In the genomic region with DNA sequence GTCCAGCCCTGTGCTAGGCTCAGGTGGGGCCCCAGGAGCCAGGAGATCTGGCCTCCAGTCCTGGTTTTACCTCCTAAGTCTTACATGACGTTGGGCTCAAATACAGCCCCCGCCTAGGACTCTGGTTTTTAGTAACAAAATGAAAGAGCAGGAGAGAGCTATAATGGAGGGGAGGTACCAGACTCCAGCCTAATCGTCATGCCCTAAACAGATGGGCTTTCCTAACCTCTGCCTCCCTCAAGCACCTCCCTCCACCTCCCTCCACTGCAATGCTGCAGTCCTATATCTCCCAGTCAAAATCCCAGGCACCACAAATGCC, we compare ENCODE assay signal across 14 cellular contexts. TPM values are rescaled to one million over a fixed set of nuclear protein-coding genes. Genes with fewer than 3 reads are reported as not detected.
"Had no signal": no experiment of that assay in that cellular context is flagged by ENCODE, and none has a peak within 500 bp of the region (broad histone marks: within the 10 kb centered on the region; RNA-seq: fewer than 3 reads in every experiment).

No MANE protein-coding gene starts in this region.

- H3K27me3 Mint-ChIP-seq: activated CD4-positive, alpha-beta memory T cell treated with anti-CD3 and anti-CD28 coated beads for 36 hours; activated naive CD8-positive, alpha-beta T cell treated with anti-CD3 and anti-CD28 coated beads, Interleukin-2, amount 10 ng/mL, durations not matched to agents 7 days and 5 days had no signal

- H3K36me3 ChIP-seq: lower lobe of right lung, neutrophil, thyroid gland had no signal

- DNase-seq: activated CD4-positive, alpha-beta memory T cell treated with anti-CD3 and anti-CD28 coated beads for 36 hours; activated CD4-positive, CD25-positive, alpha-beta regulatory T cell treated with anti-CD3 and anti-CD28 coated beads, Interleukin-2, amount 50 U/mL, for 72 hours; activated naive CD8-positive, alpha-beta T cell treated with anti-CD3 and anti-CD28 coated beads, Interleukin-2, amount 10 ng/mL, durations not matched to agents 7 days and 5 days; activated T-cell treated with anti-CD3 and anti-CD28 coated beads, Interleukin-2, amount 50 U/mL, for 48 hours; aorta; esophagus squamous epithelium; immature natural killer cell; lower lobe of right lung; midbrain; retina; stimulated activated CD4-positive, alpha-beta T cell treated with anti-CD3 and anti-CD28 coated beads, Interleukin-15, amount 100 ng/mL, for 24 hours; stimulated activated CD4-positive, alpha-beta T cell treated with anti-CD3 and anti-CD28 coated beads, Interleukin-4, amount 100 ng/mL, for 24 hours; thyroid gland had no signal

- H3K9me3 Mint-ChIP-seq: activated CD4-positive, alpha-beta memory T cell treated with anti-CD3 and anti-CD28 coated beads for 36 hours; activated naive CD8-positive, alpha-beta T cell treated with anti-CD3 and anti-CD28 coated beads, Interleukin-2, amount 10 ng/mL, durations not matched to agents 7 days and 5 days; immature natural killer cell had no signal

- H3K4me3 ChIP-seq: esophagus squamous epithelium, lower lobe of right lung, thyroid gland had no signal

- H3K4me3 Mint-ChIP-seq: activated CD4-positive, alpha-beta memory T cell treated with anti-CD3 and anti-CD28 coated beads for 36 hours; activated naive CD8-positive, alpha-beta T cell treated with anti-CD3 and anti-CD28 coated beads, Interleukin-2, amount 10 ng/mL, durations not matched to agents 7 days and 5 days; immature natural killer cell had no signal

- H3K27me3 ChIP-seq: esophagus squamous epithelium, neutrophil, thyroid gland had no signal

- H3K36me3 Mint-ChIP-seq: activated CD4-positive, alpha-beta memory T cell treated with anti-CD3 and anti-CD28 coated beads for 36 hours; immature natural killer cell had no signal

- H3K27ac Mint-ChIP-seq: activated CD4-positive, alpha-beta memory T cell treated with anti-CD3 and anti-CD28 coated beads for 36 hours; activated naive CD8-positive, alpha-beta T cell treated with anti-CD3 and anti-CD28 coated beads, Interleukin-2, amount 10 ng/mL, durations not matched to agents 7 days and 5 days; immature natural killer cell had no signal

- ATAC-seq: lower lobe of right lung had no signal

- H3K27ac ChIP-seq: esophagus squamous epithelium, lower lobe of right lung, neutrophil, thyroid gland had no signal

- H3K9me3 ChIP-seq: esophagus squamous epithelium, lower lobe of right lung, neutrophil, thyroid gland had no signal

RNA-seq across cellular contexts. Expression of gene TTC39A, which starts 28.6 kb away (rescaled TPM):
- total RNA-seq: activated naive CD8-positive, alpha-beta T cell treated with anti-CD3 and anti-CD28 coated beads, Interleukin-2, amount 10 ng/mL, durations not matched to agents 7 days and 5 days had no signal
